9 cellular contexts compared by ENCODE assay signal in genomic region chr2:171957061-171957460, GRCh38. TPM values are rescaled to one million over a fixed set of nuclear protein-coding genes. Genes with fewer than 3 reads are reported as not detected.
DNase-seq lines count a peak whose midpoint lies in the region; ATAC-seq and TF ChIP-seq lines count a peak whose summit lies in the region.
"Had no signal": no experiment of that assay in that cellular context is flagged by ENCODE, and none has a peak within 500 bp of the region (broad histone marks: within the 10 kb centered on the region; RNA-seq: fewer than 3 reads in every experiment).

No MANE protein-coding gene starts in this region.

- H3K4me3 Mint-ChIP-seq in type B pancreatic cell = no peak overlapping the region
- H3K4me3 Mint-ChIP-seq: activated naive CD8-positive, alpha-beta T cell had no signal

- DNase-seq in AG10803 (ENCODE audit: low read depth) = peak; percentile 27
- DNase-seq in GM13977 (ENCODE audit: low spot score) = no peak
- DNase-seq in NOMO-1 (lab: John Stamatoyannopoulos, UW; ENCODE audit: unreplicated experiment in 2 of 2) = peak; percentile 56 to 60
- peak; percentile 8 for DNase-seq in fibroblast of pulmonary artery (ENCODE audit: low read depth)
- no peak for DNase-seq in activated effector memory CD4-positive, alpha-beta T cell treated with anti-CD3 and anti-CD28 coated beads, Interleukin-2, amount 50 U/mL, for 16 hours
- DNase-seq in type B pancreatic cell (ENCODE audit: extremely low spot score, unreplicated experiment) = no peak
- no peak for DNase-seq in stimulated activated CD4-positive, alpha-beta T cell treated with anti-CD3 and anti-CD28 coated beads, Interleukin-4, amount 100 ng/mL, for 24 hours

- peaks cover 23% of the 10 kb centered on the region for H3K36me3 Mint-ChIP-seq in type B pancreatic cell

- ATAC-seq in GM18909 (IDR thresholded peaks at IDR 0.05; ENCODE audit: poor library complexity, unreplicated experiment) = no peak

- in situ Hi-C loops in GM13977 (cut with MboI; ENCODE audit: low pct_unique_long_range_greater_than_20kb, low sequenced_read_pairs, unreplicated experiment) = no loop called here

- H3K27ac Mint-ChIP-seq in type B pancreatic cell = no peak overlapping the region
- H3K27ac Mint-ChIP-seq: activated naive CD8-positive, alpha-beta T cell had no signal

- H3K4me3 ChIP-seq in AG10803 (ENCODE audit: low read length) (no peak overlapping the region), fibroblast of pulmonary artery (replicated peaks; ENCODE audit: low read depth, low read length) (no peak overlapping the region)

- TF ChIP-seq CTCF in AG10803 (conservative IDR thresholded peaks at IDR 0.05; ENCODE audit: low read length) (peak; percentile 39), GM13977 (IDR thresholded peaks at IDR 0.05; ENCODE audit: extremely low read depth, insufficient read depth, missing control alignments) (peak; percentile 30), fibroblast of pulmonary artery (IDR thresholded peaks at IDR 0.05; ENCODE audit: low read length, missing control alignments) (no peak), type B pancreatic cell (conservative IDR thresholded peaks at IDR 0.05) (no peak)

- no peaks in the 10 kb centered on the region for H3K9me3 Mint-ChIP-seq in type B pancreatic cell

- no peaks in the 10 kb centered on the region for H3K27me3 Mint-ChIP-seq in type B pancreatic cell
- H3K27me3 Mint-ChIP-seq: activated naive CD8-positive, alpha-beta T cell had no signal

- H3K4me1 Mint-ChIP-seq in type B pancreatic cell (ENCODE audit: unreplicated experiment) = no peaks in the 10 kb centered on the region

RNA-seq across cellular contexts. Expression of gene HAT1, which starts 34.8 kb away (rescaled TPM):
- 35.0 and 43.1 TPM in 2 replicates for total RNA-seq in type B pancreatic cell (ENCODE audit: low replicate concordance)

RNA-seq across cellular contexts. Expression of gene METAP1D, which starts 42.7 kb away (rescaled TPM):
- total RNA-seq in type B pancreatic cell (ENCODE audit: low replicate concordance) = 2.2 and 10.4 TPM in 2 replicates

Comparison
In these comparisons a context has a peak if more than half of its experiments do, and no peak if none do; other contexts are left out.
1. DNase-seq: peak in AG10803 (single experiment), NOMO-1 (2 of 2) and fibroblast of pulmonary artery (single experiment); none in GM13977 (single experiment), activated effector memory CD4-positive, alpha-beta T cell treated with anti-CD3 and anti-CD28 coated beads, Interleukin-2, amount 50 U/mL, for 16 hours (single experiment), type B pancreatic cell (single experiment) and stimulated activated CD4-positive, alpha-beta T cell treated with anti-CD3 and anti-CD28 coated beads, Interleukin-4, amount 100 ng/mL, for 24 hours (single experiment).
2. CTCF ChIP-seq: peak in AG10803 (single experiment) and GM13977 (single experiment); none in fibroblast of pulmonary artery (single experiment) and type B pancreatic cell (single experiment).